In genomic region chr17:44968225-44969143, GRCh38 we compare ENCODE assay signal across 8 cellular contexts. TPM values are rescaled to one million over a fixed set of nuclear protein-coding genes. Genes with fewer than 3 reads are reported as not detected.
DNase-seq lines count a peak whose midpoint lies in the region; ATAC-seq and TF ChIP-seq lines count a peak whose summit lies in the region.

Gene C1QL1 (minus strand): TSS chr17:44968303. CDS start chr17:44968048, 255 bp downstream.

- H3K27ac ChIP-seq in uterus, result no peak within 1 kb of the TSS

- TF ChIP-seq CTCF in uterus (IDR thresholded peaks at IDR 0.05), result no peak

- ATAC-seq in HG02642 (IDR thresholded peaks at IDR 0.05; ENCODE audit: poor library complexity, unreplicated experiment), result peak; percentile 89

- DNase-seq in GM04504 (ENCODE audit: low read depth) (peak; percentile 74), NCI-H1436 (lab: John Stamatoyannopoulos, UW) (peak; percentile 94), T-helper 2 cell (peak; percentile 65 to 87 (median 79)), anterior cingulate cortex (lab: John Stamatoyannopoulos, UW) (peak in 54 of 58 donors; percentile 26 to 84 (median 70)), hepatic stellate cell (ENCODE audit: low spot score) (peak; percentile 98), renal cortical epithelial cell (ENCODE audit: low read depth) (peak; percentile 55), uterus (peak; percentile 89 to 94)

- intact Hi-C loops in uterus (cut with DNase I; ENCODE audit: low total_unique reads), result no loop called here

- H3K4me3 ChIP-seq in uterus, result peak within 1 kb of the TSS; percentile 28 to 32

- no peaks in the 10 kb centered on the region for H3K9me3 ChIP-seq in uterus

- TF ChIP-seq POLR2A in uterus (IDR thresholded peaks at IDR 0.05), result peak; percentile 30 to 41

- H3K27me3 ChIP-seq in uterus, result peaks cover 19 to 23% of the 10 kb centered on the region in 2 donors

- no peaks in the 10 kb centered on the region for H3K36me3 ChIP-seq in uterus

- peaks cover 0 to 19% of the 10 kb centered on the region in 2 donors for H3K4me1 ChIP-seq in uterus

RNA-seq across cellular contexts. Expression of gene C1QL1, which starts in this region (rescaled TPM):
- total RNA-seq in renal cortical epithelial cell, result 0.35 and 0.45 TPM in 2 replicates
- 10 to 100 TPM in 1 of 4 donors, 1 to 10 TPM in 1, under 1 TPM in 1, not detected in 1; 0.51 to 20.3 (median 3.3) TPM for total RNA-seq in uterus

Comparison
In these comparisons a context has a peak if more than half of its experiments do, and no peak if none do; other contexts are left out.
1. Peak in DNase-seq in renal cortical epithelial cell; RNA of the gene not detected or under 1 TPM.